21 cellular contexts compared by ENCODE assay signal in genomic region chr12:9811651-9812050, GRCh38. TPM values are rescaled to one million over a fixed set of nuclear protein-coding genes. Genes with fewer than 3 reads are reported as not detected.
A peak's percentile ranks its signal among the peaks of the same experiment; 100 is the strongest.
DNase-seq lines count a peak whose midpoint lies in the region; ATAC-seq and TF ChIP-seq lines count a peak whose summit lies in the region.
"Had no signal": no experiment of that assay in that cellular context is flagged by ENCODE, and none has a peak within 500 bp of the region (broad histone marks: within the 10 kb centered on the region; RNA-seq: fewer than 3 reads in every experiment).

No MANE protein-coding gene starts in this region.

- H3K36me3 Mint-ChIP-seq in activated naive CD8-positive, alpha-beta T cell treated with anti-CD3 and anti-CD28 coated beads, Interleukin-2, amount 50 U/mL, for 24 hours (ENCODE audit: low read depth) = no peaks in the 10 kb centered on the region
- no peaks in the 10 kb centered on the region for H3K36me3 Mint-ChIP-seq in activated naive CD8-positive, alpha-beta T cell treated with anti-CD3 and anti-CD28 coated beads for 36 hours
- H3K36me3 Mint-ChIP-seq: CD14-positive monocyte; CD8-positive, alpha-beta memory T cell had no signal

- peaks cover 17% of the 10 kb centered on the region for H3K4me1 Mint-ChIP-seq in activated naive CD8-positive, alpha-beta T cell treated with anti-CD3 and anti-CD28 coated beads, Interleukin-2, amount 50 U/mL, for 24 hours
- peaks cover 13% of the 10 kb centered on the region for H3K4me1 Mint-ChIP-seq in activated naive CD8-positive, alpha-beta T cell treated with anti-CD3 and anti-CD28 coated beads for 36 hours

- H3K27ac Mint-ChIP-seq in activated naive CD8-positive, alpha-beta T cell treated with anti-CD3 and anti-CD28 coated beads, Interleukin-2, amount 50 U/mL, for 24 hours = peak overlapping the region; percentile 2
- no peak overlapping the region for H3K27ac Mint-ChIP-seq in activated naive CD8-positive, alpha-beta T cell treated with anti-CD3 and anti-CD28 coated beads for 36 hours
- H3K27ac Mint-ChIP-seq: B cell; CD4-positive, alpha-beta T cell; CD8-positive, alpha-beta memory T cell had no signal

- H3K36me3 ChIP-seq in BLaER1 treated with 17β-estradiol and CSF1 and Interleukin-3, amounts not matched to agents 10 nM and 100 nM = no peaks in the 10 kb centered on the region
- H3K36me3 ChIP-seq in OCI-LY3 (replicated peaks; ENCODE audit: low read depth, low read length) = no peaks in the 10 kb centered on the region
- H3K36me3 ChIP-seq: BLaER1 had no signal

- H3K4me3 Mint-ChIP-seq in activated naive CD8-positive, alpha-beta T cell treated with anti-CD3 and anti-CD28 coated beads, Interleukin-2, amount 50 U/mL, for 24 hours = no peak overlapping the region
- no peak overlapping the region for H3K4me3 Mint-ChIP-seq in activated naive CD8-positive, alpha-beta T cell treated with anti-CD3 and anti-CD28 coated beads for 36 hours
- H3K4me3 Mint-ChIP-seq: B cell; CD4-positive, alpha-beta T cell had no signal

- no peak overlapping the region for H3K4me3 ChIP-seq in BLaER1 treated with 17β-estradiol and CSF1 and Interleukin-3, amounts not matched to agents 10 nM and 100 nM
- H3K4me3 ChIP-seq in OCI-LY3 (ENCODE audit: low read length) = peak overlapping the region; percentile 51
- H3K4me3 ChIP-seq: BLaER1, GM12878, GM23248 had no signal

- H3K9ac ChIP-seq in BLaER1 treated with 17β-estradiol and CSF1 and Interleukin-3, amounts not matched to agents 10 nM and 100 nM = no peak overlapping the region
- no peak overlapping the region for H3K9ac ChIP-seq in OCI-LY3 (ENCODE audit: low read length)
- H3K9ac ChIP-seq: BLaER1, GM23248 had no signal

- peak overlapping the region in 4 of 11 experiments; percentile 12 to 69 (median 56); a peak in 6 of 22 replicates for H3K27ac ChIP-seq in BLaER1 treated with 17β-estradiol and CSF1 and Interleukin-3, amounts not matched to agents 10 nM and 100 nM
- H3K27ac ChIP-seq in OCI-LY3 (ENCODE audit: low read length) = no peak overlapping the region
- H3K27ac ChIP-seq: BLaER1, GM23248 had no signal

- H2AFZ ChIP-seq in OCI-LY3 (ENCODE audit: low read depth, low read length) = no peak overlapping the region
- H2AFZ ChIP-seq: GM23248 had no signal

- no peaks in the 10 kb centered on the region for H3K9me3 ChIP-seq in BLaER1 treated with 17β-estradiol and CSF1 and Interleukin-3, amounts not matched to agents 10 nM and 100 nM (replicated peaks in 1 of 11)
- no peaks in the 10 kb centered on the region for H3K9me3 ChIP-seq in OCI-LY3 (ENCODE audit: insufficient read depth, low read length)
- H3K9me3 ChIP-seq: BLaER1 had no signal

- no peaks in the 10 kb centered on the region for H3K79me2 ChIP-seq in OCI-LY3 (ENCODE audit: low read length)

- H3K27me3 Mint-ChIP-seq in activated naive CD8-positive, alpha-beta T cell treated with anti-CD3 and anti-CD28 coated beads, Interleukin-2, amount 50 U/mL, for 24 hours = peaks cover 5% of the 10 kb centered on the region
- H3K27me3 Mint-ChIP-seq in activated naive CD8-positive, alpha-beta T cell treated with anti-CD3 and anti-CD28 coated beads for 36 hours = peaks cover 9% of the 10 kb centered on the region
- H3K27me3 Mint-ChIP-seq: CD4-positive, alpha-beta T cell had no signal

- H3K4me2 ChIP-seq in BLaER1 treated with 17β-estradiol and CSF1 and Interleukin-3, amounts not matched to agents 10 nM and 100 nM = peak overlapping the region in 6 of 11 experiments; percentile 20 to 73 (median 66); a peak in 10 of 22 replicates
- peak overlapping the region; percentile 74 for H3K4me2 ChIP-seq in OCI-LY3 (ENCODE audit: low read length)
- H3K4me2 ChIP-seq: BLaER1 had no signal

- no peak for DNase-seq in activated naive CD8-positive, alpha-beta T cell treated with anti-CD3 and anti-CD28 coated beads, Interleukin-2, amount 50 U/mL, for 24 hours
- DNase-seq in activated naive CD8-positive, alpha-beta T cell treated with anti-CD3 and anti-CD28 coated beads for 36 hours = no peak
- DNase-seq in NCI-H82 (lab: John Stamatoyannopoulos, UW) = no peak
- DNase-seq in activated T-cell treated with anti-CD3 and anti-CD28 coated beads, Interleukin-2, amount 50 U/mL, for 1 hour = no peak
- DNase-seq: CD4-positive, alpha-beta T cell; CD8-positive, alpha-beta memory T cell; DMS 273 treated with DMSO at 0.1 percent for 48 hours; DMS79; EL; GDM1; GM23248; H7; HCEC 1CT had no signal

- no peaks in the 10 kb centered on the region for H3K27me3 ChIP-seq in BLaER1 treated with 17β-estradiol and CSF1 and Interleukin-3, amounts not matched to agents 10 nM and 100 nM
- 0 out of 2 replicates have a peak, but pooled peaks cover 5% of the 10 kb centered on the region for H3K27me3 ChIP-seq in OCI-LY3 (ENCODE audit: low read depth, low read length)
- H3K27me3 ChIP-seq: BLaER1 had no signal

- peaks cover 11 to 32% (median 22%) of the 10 kb centered on the region in 10 experiments; a peak in 19 of 20 replicates for H3K4me1 ChIP-seq in BLaER1 treated with 17β-estradiol and CSF1 and Interleukin-3, amounts not matched to agents 10 nM and 100 nM
- peaks cover 46% of the 10 kb centered on the region for H3K4me1 ChIP-seq in OCI-LY3 (ENCODE audit: low read length)

- ATAC-seq in activated naive CD8-positive, alpha-beta T cell treated with anti-CD3 and anti-CD28 coated beads, Interleukin-2, amount 50 U/mL, for 24 hours = no peak
- ATAC-seq: GM12878 had no signal

- TF ChIP-seq CTCF in OCI-LY3 (IDR thresholded peaks at IDR 0.05; ENCODE audit: low read depth, low read length) = no peak

- H3K9me3 Mint-ChIP-seq in activated naive CD8-positive, alpha-beta T cell treated with anti-CD3 and anti-CD28 coated beads, Interleukin-2, amount 50 U/mL, for 24 hours = no peaks in the 10 kb centered on the region
- no peaks in the 10 kb centered on the region for H3K9me3 Mint-ChIP-seq in activated naive CD8-positive, alpha-beta T cell treated with anti-CD3 and anti-CD28 coated beads for 36 hours
- H3K9me3 Mint-ChIP-seq: CD14-positive monocyte; CD4-positive, alpha-beta T cell; CD8-positive, alpha-beta memory T cell had no signal

- H4K20me1 ChIP-seq in BLaER1 treated with 17β-estradiol and CSF1 and Interleukin-3, amounts not matched to agents 10 nM and 100 nM = no peaks in the 10 kb centered on the region
- no peaks in the 10 kb centered on the region for H4K20me1 ChIP-seq in OCI-LY3 (ENCODE audit: insufficient read depth, low read length)
- H4K20me1 ChIP-seq: BLaER1 had no signal

RNA-seq across cellular contexts. Expression of gene KLRF1, which starts 15.6 kb away (rescaled TPM):
- total RNA-seq in activated naive CD8-positive, alpha-beta T cell treated with anti-CD3 and anti-CD28 coated beads for 36 hours = not detected
- total RNA-seq: A172; CD8-positive, alpha-beta memory T cell; GM23248; H1 had no signal

RNA-seq across cellular contexts. Expression of gene CD69, which starts 51.0 kb away (rescaled TPM):
- total RNA-seq in activated naive CD8-positive, alpha-beta T cell treated with anti-CD3 and anti-CD28 coated beads for 36 hours = 100 to 1,000 TPM; 143 to 152 TPM
- total RNA-seq: A172, GM23248, H1, H7 had no signal

RNA-seq across cellular contexts. Expression of gene CLEC2B, which starts 57.5 kb away (rescaled TPM):
- total RNA-seq in activated naive CD8-positive, alpha-beta T cell treated with anti-CD3 and anti-CD28 coated beads for 36 hours = 10 to 100 TPM; 21.1 to 25.6 TPM
- total RNA-seq: H1, H7 had no signal
